ENCODE assay signal across 1 cellular context in the genomic region with DNA sequence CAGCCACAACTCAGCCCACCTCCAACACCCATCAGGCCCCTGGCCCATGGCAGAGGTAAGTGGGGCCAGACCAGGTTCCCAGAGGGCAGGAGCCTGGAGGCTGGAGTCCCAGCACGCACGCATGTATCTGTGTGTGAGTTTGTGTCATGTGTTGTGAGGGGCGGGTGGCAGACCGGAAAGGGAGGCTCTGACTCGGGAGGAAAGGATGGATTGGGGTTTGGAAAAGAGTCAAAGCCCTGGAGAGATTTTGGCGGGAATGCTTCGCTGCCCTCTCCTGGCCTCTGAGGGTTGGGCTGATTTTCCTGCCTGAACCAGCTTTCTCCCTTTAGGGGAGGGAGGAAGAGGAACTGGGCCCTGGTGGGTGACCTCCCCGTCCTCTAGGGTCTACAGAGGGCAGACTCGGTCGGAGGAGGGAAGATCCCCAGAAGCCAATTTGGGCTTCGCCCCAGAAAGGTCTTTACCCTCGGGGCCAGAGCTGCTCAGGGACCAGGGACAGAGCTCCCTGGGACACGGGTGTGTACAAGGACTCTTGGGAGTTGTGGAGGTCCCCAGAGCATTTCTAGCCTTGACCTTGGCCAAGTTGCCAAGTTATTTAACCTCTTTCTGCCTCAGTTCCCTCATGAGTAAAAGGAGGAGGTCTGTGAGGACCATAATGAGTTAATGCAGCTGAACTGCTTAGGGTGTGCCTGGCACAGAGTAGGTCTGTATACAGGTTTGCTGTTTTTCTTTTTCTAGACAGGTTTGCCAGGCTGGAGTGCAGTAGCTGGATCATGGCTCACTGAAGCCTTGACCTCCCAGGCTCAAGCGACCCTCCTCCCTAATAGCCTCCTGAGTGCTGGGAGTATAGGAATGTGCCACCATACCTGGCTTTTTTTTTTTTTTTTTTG.
TF ChIP-seq lines count a peak whose summit lies in the region.

No MANE protein-coding gene starts in this region.

TF ChIP-seq in A549, 52 proteins besides CTCF, POLR2A, EP300 and RAD21:
- peak; percentile 47; the same call in 1 of the 3 replicates for TF ChIP-seq SMC3 (IDR thresholded peaks at IDR 0.05)
- 0 out of 2 replicates have a peak, but pooled peaks have one; percentile 25 for TF ChIP-seq HOXB5 (CRISPR knock-in tag; IDR thresholded peaks at IDR 0.05)
- 0 out of 5 replicates have a peak, but pooled peaks of 1 of the 2 experiments have one; percentile 21 for TF ChIP-seq JUN (IDR thresholded peaks at IDR 0.05)
- TF ChIP-seq, protein P1, sequence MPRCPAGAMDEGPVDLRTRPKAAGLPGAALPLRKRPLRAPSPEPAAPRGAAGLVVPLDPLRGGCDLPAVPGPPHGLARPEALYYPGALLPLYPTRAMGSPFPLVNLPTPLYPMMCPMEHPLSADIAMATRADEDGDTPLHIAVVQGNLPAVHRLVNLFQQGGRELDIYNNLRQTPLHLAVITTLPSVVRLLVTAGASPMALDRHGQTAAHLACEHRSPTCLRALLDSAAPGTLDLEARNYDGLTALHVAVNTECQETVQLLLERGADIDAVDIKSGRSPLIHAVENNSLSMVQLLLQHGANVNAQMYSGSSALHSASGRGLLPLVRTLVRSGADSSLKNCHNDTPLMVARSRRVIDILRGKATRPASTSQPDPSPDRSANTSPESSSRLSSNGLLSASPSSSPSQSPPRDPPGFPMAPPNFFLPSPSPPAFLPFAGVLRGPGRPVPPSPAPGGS (IDR thresholded peaks at IDR 0.05) = no peak
- no peak for TF ChIP-seq FOSB (CRISPR knock-in tag; IDR thresholded peaks at IDR 0.05)
- TF ChIP-seq, protein P2, sequence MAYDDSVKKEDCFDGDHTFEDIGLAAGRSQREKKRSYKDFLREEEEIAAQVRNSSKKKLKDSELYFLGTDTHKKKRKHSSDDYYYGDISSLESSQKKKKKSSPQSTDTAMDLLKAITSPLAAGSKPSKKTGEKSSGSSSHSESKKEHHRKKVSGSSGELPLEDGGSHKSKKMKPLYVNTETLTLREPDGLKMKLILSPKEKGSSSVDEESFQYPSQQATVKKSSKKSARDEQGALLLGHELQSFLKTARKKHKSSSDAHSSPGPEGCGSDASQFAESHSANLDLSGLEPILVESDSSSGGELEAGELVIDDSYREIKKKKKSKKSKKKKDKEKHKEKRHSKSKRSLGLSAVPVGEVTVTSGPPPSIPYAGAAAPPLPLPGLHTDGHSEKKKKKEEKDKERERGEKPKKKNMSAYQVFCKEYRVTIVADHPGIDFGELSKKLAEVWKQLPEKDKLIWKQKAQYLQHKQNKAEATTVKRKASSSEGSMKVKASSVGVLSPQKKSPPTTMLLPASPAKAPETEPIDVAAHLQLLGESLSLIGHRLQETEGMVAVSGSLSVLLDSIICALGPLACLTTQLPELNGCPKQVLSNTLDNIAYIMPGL (CRISPR knock-in tag; IDR thresholded peaks at IDR 0.05; ENCODE audit: borderline replicate concordance) = no peak
- no peak for TF ChIP-seq RNF2 (IDR thresholded peaks at IDR 0.05; ENCODE audit: borderline replicate concordance, low read depth)
- TF ChIP-seq CHD4 (IDR thresholded peaks at IDR 0.05; ENCODE audit: borderline replicate concordance) = no peak
- TF ChIP-seq, protein P3, sequence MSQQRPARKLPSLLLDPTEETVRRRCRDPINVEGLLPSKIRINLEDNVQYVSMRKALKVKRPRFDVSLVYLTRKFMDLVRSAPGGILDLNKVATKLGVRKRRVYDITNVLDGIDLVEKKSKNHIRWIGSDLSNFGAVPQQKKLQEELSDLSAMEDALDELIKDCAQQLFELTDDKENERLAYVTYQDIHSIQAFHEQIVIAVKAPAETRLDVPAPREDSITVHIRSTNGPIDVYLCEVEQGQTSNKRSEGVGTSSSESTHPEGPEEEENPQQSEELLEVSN (IDR thresholded peaks at IDR 0.05; ENCODE audit: borderline replicate concordance, low read depth) = peak; percentile 95
- TF ChIP-seq HOXB13 (CRISPR knock-in tag; IDR thresholded peaks at IDR 0.05; ENCODE audit: low read depth) = peak; percentile 62; the same call in 1 of the 2 replicates
- peak; percentile 22; the same call in 1 of the 2 replicates for TF ChIP-seq EHF (CRISPR knock-in tag; IDR thresholded peaks at IDR 0.05)
- TF ChIP-seq MYC (IDR thresholded peaks at IDR 0.05; ENCODE audit: borderline replicate concordance, low read length) = 0 out of 2 replicates have a peak, but pooled peaks have one; percentile 31
- TF ChIP-seq NR3C1 (IDR thresholded peaks at IDR 0.05) = no peak
- TF ChIP-seq RCOR1 (IDR thresholded peaks at IDR 0.05; ENCODE audit: low read depth, low read length) = no peak
- TF ChIP-seq, protein P4, sequence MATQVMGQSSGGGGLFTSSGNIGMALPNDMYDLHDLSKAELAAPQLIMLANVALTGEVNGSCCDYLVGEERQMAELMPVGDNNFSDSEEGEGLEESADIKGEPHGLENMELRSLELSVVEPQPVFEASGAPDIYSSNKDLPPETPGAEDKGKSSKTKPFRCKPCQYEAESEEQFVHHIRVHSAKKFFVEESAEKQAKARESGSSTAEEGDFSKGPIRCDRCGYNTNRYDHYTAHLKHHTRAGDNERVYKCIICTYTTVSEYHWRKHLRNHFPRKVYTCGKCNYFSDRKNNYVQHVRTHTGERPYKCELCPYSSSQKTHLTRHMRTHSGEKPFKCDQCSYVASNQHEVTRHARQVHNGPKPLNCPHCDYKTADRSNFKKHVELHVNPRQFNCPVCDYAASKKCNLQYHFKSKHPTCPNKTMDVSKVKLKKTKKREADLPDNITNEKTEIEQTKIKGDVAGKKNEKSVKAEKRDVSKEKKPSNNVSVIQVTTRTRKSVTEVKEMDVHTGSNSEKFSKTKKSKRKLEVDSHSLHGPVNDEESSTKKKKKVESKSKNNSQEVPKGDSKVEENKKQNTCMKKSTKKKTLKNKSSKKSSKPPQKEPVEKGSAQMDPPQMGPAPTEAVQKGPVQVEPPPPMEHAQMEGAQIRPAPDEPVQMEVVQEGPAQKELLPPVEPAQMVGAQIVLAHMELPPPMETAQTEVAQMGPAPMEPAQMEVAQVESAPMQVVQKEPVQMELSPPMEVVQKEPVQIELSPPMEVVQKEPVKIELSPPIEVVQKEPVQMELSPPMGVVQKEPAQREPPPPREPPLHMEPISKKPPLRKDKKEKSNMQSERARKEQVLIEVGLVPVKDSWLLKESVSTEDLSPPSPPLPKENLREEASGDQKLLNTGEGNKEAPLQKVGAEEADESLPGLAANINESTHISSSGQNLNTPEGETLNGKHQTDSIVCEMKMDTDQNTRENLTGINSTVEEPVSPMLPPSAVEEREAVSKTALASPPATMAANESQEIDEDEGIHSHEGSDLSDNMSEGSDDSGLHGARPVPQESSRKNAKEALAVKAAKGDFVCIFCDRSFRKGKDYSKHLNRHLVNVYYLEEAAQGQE (IDR thresholded peaks at IDR 0.05) = no peak
- peak; percentile 85 for TF ChIP-seq RFX5 (IDR thresholded peaks at IDR 0.05)
- TF ChIP-seq, protein P5, sequence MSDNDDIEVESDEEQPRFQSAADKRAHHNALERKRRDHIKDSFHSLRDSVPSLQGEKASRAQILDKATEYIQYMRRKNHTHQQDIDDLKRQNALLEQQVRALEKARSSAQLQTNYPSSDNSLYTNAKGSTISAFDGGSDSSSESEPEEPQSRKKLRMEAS (IDR thresholded peaks at IDR 0.05) = peak; percentile 91
- no peak for TF ChIP-seq CBX2 (IDR thresholded peaks at IDR 0.05; ENCODE audit: borderline replicate concordance, low read depth)
- TF ChIP-seq, protein P6, sequence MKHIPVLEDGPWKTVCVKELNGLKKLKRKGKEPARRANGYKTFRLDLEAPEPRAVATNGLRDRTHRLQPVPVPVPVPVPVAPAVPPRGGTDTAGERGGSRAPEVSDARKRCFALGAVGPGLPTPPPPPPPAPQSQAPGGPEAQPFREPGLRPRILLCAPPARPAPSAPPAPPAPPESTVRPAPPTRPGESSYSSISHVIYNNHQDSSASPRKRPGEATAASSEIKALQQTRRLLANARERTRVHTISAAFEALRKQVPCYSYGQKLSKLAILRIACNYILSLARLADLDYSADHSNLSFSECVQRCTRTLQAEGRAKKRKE (CRISPR knock-in tag; IDR thresholded peaks at IDR 0.05; ENCODE audit: low read depth) = peak; percentile 63; the same call in 1 of the 2 replicates
- TF ChIP-seq NPAS2 (CRISPR knock-in tag; IDR thresholded peaks at IDR 0.05; ENCODE audit: borderline replicate concordance) = no peak
- no peak for TF ChIP-seq SREBF2 (IDR thresholded peaks at IDR 0.05)
- TF ChIP-seq CHD2 (IDR thresholded peaks at IDR 0.05; ENCODE audit: low read length, partially characterized antibody) = no peak
- TF ChIP-seq NFE2L2 (conservative IDR thresholded peaks at IDR 0.05; ENCODE audit: low read length) = no peak
- no peak for TF ChIP-seq ZNF302 (CRISPR knock-in tag; IDR thresholded peaks at IDR 0.05)
